Comparison of ENCODE assay signal across 12 cellular contexts in genomic region chr10:6274040-6274439, GRCh38.
DNase-seq lines count a peak whose midpoint lies in the region; ATAC-seq and TF ChIP-seq lines count a peak whose summit lies in the region.
"Had no signal": no experiment of that assay in that cellular context is flagged by ENCODE, and none has a peak within 500 bp of the region (broad histone marks: within the 10 kb centered on the region; RNA-seq: fewer than 3 reads in every experiment).

No MANE protein-coding gene starts in this region.

- H3K4me2 ChIP-seq in mesenchymal stem cell (ENCODE audit: low read length, poor library complexity, severe bottlenecking) = no peak overlapping the region

- H4K8ac ChIP-seq in mesenchymal stem cell (ENCODE audit: low read length) = peak overlapping the region; percentile 22

- no peak overlapping the region for H3K27ac ChIP-seq in HL-60 (replicated peaks)
- H3K27ac ChIP-seq in mesenchymal stem cell (ENCODE audit: low read length, poor library complexity, severe bottlenecking) = no peak overlapping the region
- H3K27ac ChIP-seq in substantia nigra (ENCODE audit: low read depth, low read length, poor library complexity, severe bottlenecking) = no peak overlapping the region

- no peak overlapping the region for H2BK120ac ChIP-seq in mesenchymal stem cell (ENCODE audit: low read depth, low read length)

- peak; percentile 78 to 79 for DNase-seq in AML-193 (lab: John Stamatoyannopoulos, UW)
- DNase-seq in HL-60 (ENCODE audit: low read depth in 1 of 2, low spot score in 1 of 2) = peak; percentile 11 to 57
- peak; percentile 71 for DNase-seq in adipocyte (ENCODE audit: low read depth)
- DNase-seq in mesenchymal stem cell = peak; percentile 76
- no peak for DNase-seq in substantia nigra (lab: John Stamatoyannopoulos, UW)
- no peak for DNase-seq in epidermal melanocyte (ENCODE audit: insufficient read length, low spot score)
- DNase-seq: activated gamma-delta T cell, C1 segment of cervical spinal cord, islet precursor cell, SHP77 had no signal

- H3K4me1 ChIP-seq in adipocyte (ENCODE audit: control insufficient read depth, insufficient read depth, low read length) (peaks cover 23% of the 10 kb centered on the region), mesenchymal stem cell (ENCODE audit: control insufficient read depth, insufficient read depth, low read depth, low read length) (peaks cover 11% of the 10 kb centered on the region)

- H2AFZ ChIP-seq in mesenchymal stem cell (ENCODE audit: low read depth, low read length) = no peak overlapping the region

- 95% methylated on average over 2 of the region's 4 CpGs for WGBS in mesenchymal stem cell

- H2BK12ac ChIP-seq in mesenchymal stem cell (ENCODE audit: low read length in 2 of 2) = peak overlapping the region; percentile 1 to 37

- H3K9ac ChIP-seq in adipocyte (ENCODE audit: low read length) (no peak overlapping the region), mesenchymal stem cell (ENCODE audit: low read length) (no peak overlapping the region)

- H3K14ac ChIP-seq in mesenchymal stem cell (ENCODE audit: low read length in 2 of 2) = no peak overlapping the region

- no peak overlapping the region for H2BK5ac ChIP-seq in mesenchymal stem cell (ENCODE audit: low read depth, low read length, poor library complexity, severe bottlenecking)

- no peak for ATAC-seq in activated CD4-positive, CD25-positive, alpha-beta regulatory T cell treated with anti-CD3 and anti-CD28 coated beads, Interleukin-2, amount 50 U/mL, for 24 hours
- no peak for ATAC-seq in GM18505 (IDR thresholded peaks at IDR 0.05; ENCODE audit: unreplicated experiment)

- H3K23ac ChIP-seq in mesenchymal stem cell (ENCODE audit: low read length in 2 of 2) = no peak overlapping the region

- H3K79me1 ChIP-seq in mesenchymal stem cell (replicated peaks; ENCODE audit: low read length, poor library complexity, severe bottlenecking) = no peaks in the 10 kb centered on the region

- H3K18ac ChIP-seq in mesenchymal stem cell (ENCODE audit: low read depth in 1 of 2, low read length in 2 of 2) = no peak overlapping the region

- no peak for TF ChIP-seq POLR2A in GM18505 (IDR thresholded peaks at IDR 0.05; ENCODE audit: borderline replicate concordance, extremely low read depth, insufficient read depth, insufficient read length)

- H3K4ac ChIP-seq in mesenchymal stem cell (ENCODE audit: low read depth in 1 of 2, low read length in 2 of 2) = no peak overlapping the region

- no peak overlapping the region for H3K4me3 ChIP-seq in HL-60 (replicated peaks; ENCODE audit: insufficient read depth, low read length)
- no peak overlapping the region for H3K4me3 ChIP-seq in adipocyte (ENCODE audit: low read length)
- no peak overlapping the region for H3K4me3 ChIP-seq in mesenchymal stem cell (ENCODE audit: insufficient read depth in 1 of 2, low read depth in 1 of 2, low read length in 2 of 2)

- H2BK15ac ChIP-seq in mesenchymal stem cell (ENCODE audit: low read depth, poor library complexity, severe bottlenecking) = no peak overlapping the region

- peak overlapping the region; percentile 45 for H4K91ac ChIP-seq in mesenchymal stem cell (ENCODE audit: low read length)

- H3K27me3 ChIP-seq in HL-60 (ENCODE audit: insufficient read depth, poor library complexity, severe bottlenecking) = no peaks in the 10 kb centered on the region
- H3K27me3 ChIP-seq in adipocyte (replicated peaks; ENCODE audit: control insufficient read depth, insufficient read depth, low read length) = no peaks in the 10 kb centered on the region
- H3K27me3 ChIP-seq in mesenchymal stem cell (ENCODE audit: control insufficient read depth in 1 of 2, insufficient read depth in 1 of 2, low read length in 2 of 2) = no peaks in the 10 kb centered on the region

- no peak overlapping the region for H2AK5ac ChIP-seq in mesenchymal stem cell (ENCODE audit: low read length, severe bottlenecking)

- H3K9me3 ChIP-seq in adipocyte (ENCODE audit: control insufficient read depth, low read length) = no peaks in the 10 kb centered on the region
- no peaks in the 10 kb centered on the region for H3K9me3 ChIP-seq in mesenchymal stem cell (ENCODE audit: control insufficient read depth, low read length)

- no peak for TF ChIP-seq CTCF in HL-60 (IDR thresholded peaks at IDR 0.05; ENCODE audit: insufficient read depth, low read length)

- H3K36me3 ChIP-seq in adipocyte (ENCODE audit: control insufficient read depth, insufficient read depth, low read length, severe bottlenecking) = no peaks in the 10 kb centered on the region
- H3K36me3 ChIP-seq in mesenchymal stem cell (ENCODE audit: control insufficient read depth in 1 of 2, insufficient read depth in 2 of 2, low read depth in 1 of 2, low read length in 2 of 2) = peaks cover 0 to 2% of the 10 kb centered on the region in 2 experiments

Comparison
In these comparisons a context has a peak if more than half of its experiments do, and no peak if none do; other contexts are left out.
1. DNase-seq: peak in AML-193 (2 of 2), HL-60 (2 of 2), adipocyte (single experiment) and mesenchymal stem cell (single experiment); none in substantia nigra (0 of 49) and epidermal melanocyte (single experiment).